14 cellular contexts compared by ENCODE assay signal in genomic region chr10:29472268-29473086, GRCh38.
A peak's percentile ranks its signal among the peaks of the same experiment; 100 is the strongest.
DNase-seq lines count a peak whose midpoint lies in the region; ATAC-seq and TF ChIP-seq lines count a peak whose summit lies in the region.
"Had no signal": no experiment of that assay in that cellular context is flagged by ENCODE, and none has a peak within 500 bp of the region (broad histone marks: within the 10 kb centered on the region; RNA-seq: fewer than 3 reads in every experiment).

No MANE protein-coding gene starts in this region.

- H3K27me3 Mint-ChIP-seq in Calu3 (ENCODE audit: unreplicated experiment) = no peaks in the 10 kb centered on the region
- H3K27me3 Mint-ChIP-seq in activated T-helper 1 cell treated with anti-CD3 and anti-CD28 coated beads, Interleukin-12 subunit alpha, Interleukin-12 subunit beta, Interleukin-2, Interleukin-4 antibody, amounts not matched to agents 30 ng/mL and 10 ng/mL and 1 ng/mL, durations not matched to agents 14 hours and 24 hours and 36 hours (ENCODE audit: insufficient read depth) = no peaks in the 10 kb centered on the region
- H3K27me3 Mint-ChIP-seq: activated CD4-positive, alpha-beta T cell treated with anti-CD3 and anti-CD28 coated beads, Interleukin-2, amount 10 ng/mL, durations not matched to agents 7 days and 5 days had no signal

- intact Hi-C loops in Calu3 (cut with micrococcal nuclease; ENCODE audit: unreplicated experiment) = no loop called here
- intact Hi-C loops in activated T-helper 1 cell treated with anti-CD3 and anti-CD28 coated beads, Interleukin-12 subunit alpha, Interleukin-12 subunit beta, Interleukin-2, Interleukin-4 antibody, amounts not matched to agents 30 ng/mL and 10 ng/mL and 1 ng/mL, durations not matched to agents 14 hours and 24 hours and 36 hours (cut with micrococcal nuclease) = no loop called here
- intact Hi-C loops in right cardiac atrium (cut with DNase I) = no loop called here
- intact Hi-C loops in psoas muscle (cut with DNase I) = no loop called here

- H3K27me3 ChIP-seq in right cardiac atrium (ENCODE audit: control insufficient read depth, insufficient read depth) (no peaks in the 10 kb centered on the region), psoas muscle (ENCODE audit: insufficient read depth in 3 of 3, low read length in 2 of 3) (no peaks in the 10 kb centered on the region)
- H3K27me3 ChIP-seq: BLaER1 treated with 17β-estradiol and CSF1 and Interleukin-3, amounts not matched to agents 10 nM and 100 nM; Peyer's patch had no signal

- H3K27ac ChIP-seq in right cardiac atrium (ENCODE audit: low read length) = peak overlapping the region; percentile 47
- H3K27ac ChIP-seq in psoas muscle = peak overlapping the region; percentile 82
- H3K27ac ChIP-seq: BLaER1 treated with 17β-estradiol and CSF1 and Interleukin-3, amounts not matched to agents 10 nM and 100 nM had no signal

- peaks cover 56% of the 10 kb centered on the region for H3K36me3 Mint-ChIP-seq in Calu3 (ENCODE audit: insufficient read depth, unreplicated experiment)
- H3K36me3 Mint-ChIP-seq in activated T-helper 1 cell treated with anti-CD3 and anti-CD28 coated beads, Interleukin-12 subunit alpha, Interleukin-12 subunit beta, Interleukin-2, Interleukin-4 antibody, amounts not matched to agents 30 ng/mL and 10 ng/mL and 1 ng/mL, durations not matched to agents 14 hours and 24 hours and 36 hours (ENCODE audit: low read depth) = peaks cover 7% of the 10 kb centered on the region

- CTCF ChIA-PET in Calu3 (lab: Charles Lee) = no interaction called here

- ATAC-seq in right cardiac atrium = no peak
- peak in 2 of 4 donors; percentile 38 to 47 for ATAC-seq in psoas muscle

- TF ChIP-seq CTCF in Calu3 (IDR thresholded peaks at IDR 0.05; ENCODE audit: unreplicated experiment) (no peak), psoas muscle (IDR thresholded peaks at IDR 0.05) (no peak)

- BruUV-seq in Calu3 (replicated peaks; lab: Mats Ljungman, UMichigan) = no TSS peak

- H3K4me3 Mint-ChIP-seq in Calu3 (ENCODE audit: low read depth, unreplicated experiment) = no peak overlapping the region
- no peak overlapping the region for H3K4me3 Mint-ChIP-seq in activated T-helper 1 cell treated with anti-CD3 and anti-CD28 coated beads, Interleukin-12 subunit alpha, Interleukin-12 subunit beta, Interleukin-2, Interleukin-4 antibody, amounts not matched to agents 30 ng/mL and 10 ng/mL and 1 ng/mL, durations not matched to agents 14 hours and 24 hours and 36 hours
- H3K4me3 Mint-ChIP-seq: activated CD4-positive, alpha-beta T cell treated with anti-CD3 and anti-CD28 coated beads, Interleukin-2, amount 10 ng/mL, durations not matched to agents 7 days and 5 days had no signal

- H3K9me3 ChIP-seq in right cardiac atrium (ENCODE audit: control insufficient read depth, low read length) (no peaks in the 10 kb centered on the region), psoas muscle (no peaks in the 10 kb centered on the region)
- H3K9me3 ChIP-seq: BLaER1 treated with 17β-estradiol and CSF1 and Interleukin-3, amounts not matched to agents 10 nM and 100 nM; Peyer's patch had no signal

- H3K4me1 Mint-ChIP-seq in Calu3 (ENCODE audit: low read depth, unreplicated experiment) = peaks cover 17% of the 10 kb centered on the region
- peaks cover 7% of the 10 kb centered on the region for H3K4me1 Mint-ChIP-seq in activated T-helper 1 cell treated with anti-CD3 and anti-CD28 coated beads, Interleukin-12 subunit alpha, Interleukin-12 subunit beta, Interleukin-2, Interleukin-4 antibody, amounts not matched to agents 30 ng/mL and 10 ng/mL and 1 ng/mL, durations not matched to agents 14 hours and 24 hours and 36 hours (ENCODE audit: low read depth)

- no peak overlapping the region for H3K4me3 ChIP-seq in right cardiac atrium (ENCODE audit: low read length)
- H3K4me3 ChIP-seq in psoas muscle = no peak overlapping the region
- H3K4me3 ChIP-seq: BLaER1 treated with 17β-estradiol and CSF1 and Interleukin-3, amounts not matched to agents 10 nM and 100 nM; Peyer's patch had no signal

- no peaks in the 10 kb centered on the region for H3K4me1 ChIP-seq in right cardiac atrium (ENCODE audit: control insufficient read depth, insufficient read depth, low read length)
- peaks cover 71% of the 10 kb centered on the region for H3K4me1 ChIP-seq in psoas muscle

- DNase-seq in Calu3 (no peak), right cardiac atrium (no peak), psoas muscle (no peak), globus pallidus (ENCODE audit: low spot score) (no peak), midbrain (lab: John Stamatoyannopoulos, UW) (no peak), HK-2 (ENCODE audit: unreplicated experiment) (no peak)
- no peak for DNase-seq in activated T-helper 1 cell treated with anti-CD3 and anti-CD28 coated beads, Interleukin-12 subunit alpha, Interleukin-12 subunit beta, Interleukin-2, Interleukin-4 antibody, amounts not matched to agents 30 ng/mL and 10 ng/mL and 1 ng/mL, durations not matched to agents 14 hours and 24 hours and 36 hours (ENCODE audit: low spot score)
- DNase-seq in stimulated activated CD4-positive, alpha-beta T cell treated with anti-CD3 and anti-CD28 coated beads, Interleukin-4, amount 100 ng/mL, for 1 hour = no peak
- DNase-seq: activated CD4-positive, alpha-beta T cell treated with anti-CD3 and anti-CD28 coated beads, Interleukin-2, amount 10 ng/mL, durations not matched to agents 7 days and 5 days; activated effector memory CD4-positive, alpha-beta T cell treated with anti-CD3 and anti-CD28 coated beads, Interleukin-2, amount 50 U/mL, for 16 hours; NCI-H1048; Peyer's patch; stimulated activated CD4-positive, alpha-beta T cell treated with anti-CD3 and anti-CD28 coated beads, Interleukin-2, amount 100 ng/mL, for 24 hours had no signal

- peak overlapping the region; percentile 64 for H3K27ac Mint-ChIP-seq in Calu3 (ENCODE audit: unreplicated experiment)
- peak overlapping the region; percentile 0 for H3K27ac Mint-ChIP-seq in activated T-helper 1 cell treated with anti-CD3 and anti-CD28 coated beads, Interleukin-12 subunit alpha, Interleukin-12 subunit beta, Interleukin-2, Interleukin-4 antibody, amounts not matched to agents 30 ng/mL and 10 ng/mL and 1 ng/mL, durations not matched to agents 14 hours and 24 hours and 36 hours
- H3K27ac Mint-ChIP-seq: activated CD4-positive, alpha-beta T cell treated with anti-CD3 and anti-CD28 coated beads, Interleukin-2, amount 10 ng/mL, durations not matched to agents 7 days and 5 days had no signal

- peaks cover 4 to 96% of the 10 kb centered on the region in 2 donors for H3K36me3 ChIP-seq in psoas muscle (ENCODE audit: insufficient read depth in 1 of 2, low read depth in 1 of 2)

- 61% methylated on average over 5 of the region's 5 CpGs for WGBS in right cardiac atrium
- WGBS in psoas muscle, 3 donors = 55 to 58% (median 56%) methylated on average over 5 of the region's 5 CpGs

- no peaks in the 10 kb centered on the region for H3K9me3 Mint-ChIP-seq in Calu3 (ENCODE audit: low read depth, unreplicated experiment)
- no peaks in the 10 kb centered on the region for H3K9me3 Mint-ChIP-seq in activated T-helper 1 cell treated with anti-CD3 and anti-CD28 coated beads, Interleukin-12 subunit alpha, Interleukin-12 subunit beta, Interleukin-2, Interleukin-4 antibody, amounts not matched to agents 30 ng/mL and 10 ng/mL and 1 ng/mL, durations not matched to agents 14 hours and 24 hours and 36 hours
- H3K9me3 Mint-ChIP-seq: activated CD4-positive, alpha-beta T cell treated with anti-CD3 and anti-CD28 coated beads, Interleukin-2, amount 10 ng/mL, durations not matched to agents 7 days and 5 days had no signal
